ENCODE assay signal across 12 cellular contexts in genomic region chr9:81620009-81620405, GRCh38.
DNase-seq lines count a peak whose midpoint lies in the region; ATAC-seq, FAIRE-seq and TF ChIP-seq lines count a peak whose summit lies in the region.
"Had no signal": no experiment of that assay in that cellular context is flagged by ENCODE, and none has a peak within 500 bp of the region (broad histone marks: within the 10 kb centered on the region; RNA-seq: fewer than 3 reads in every experiment).

No MANE protein-coding gene starts in this region.

- H3K9ac ChIP-seq in endodermal cell (ENCODE audit: extremely low read depth, low read length, poor library complexity, severe bottlenecking): no peak overlapping the region

- H3K4me1 Mint-ChIP-seq in mesothelial cell of epicardium (peaks cover 35% of the 10 kb centered on the region), endodermal cell (peaks cover 29% of the 10 kb centered on the region)

- H3K9me3 ChIP-seq in endodermal cell (ENCODE audit: control insufficient read depth, low read length): no peaks in the 10 kb centered on the region
- H3K9me3 ChIP-seq: pancreas had no signal

- H3K27ac ChIP-seq in endodermal cell (ENCODE audit: low read depth, low read length) (no peak overlapping the region), substantia nigra (ENCODE audit: low read depth, low read length, poor library complexity, severe bottlenecking) (no peak overlapping the region)
- H3K27ac ChIP-seq: pancreas had no signal

- no peak overlapping the region for H3K4me3 Mint-ChIP-seq in mesothelial cell of epicardium
- H3K4me3 Mint-ChIP-seq in endodermal cell: no peak overlapping the region

- H3K27ac Mint-ChIP-seq in mesothelial cell of epicardium (peak overlapping the region; percentile 50), endodermal cell (no peak overlapping the region)

- WGBS in endodermal cell (ENCODE audit: insufficient coverage in 1 of 2, insufficient read length in 1 of 2), 2 experiments: 92 to 97% methylated on average over 5 of the region's 5 CpGs

- H3K9me3 Mint-ChIP-seq in mesothelial cell of epicardium (no peaks in the 10 kb centered on the region), endodermal cell (no peaks in the 10 kb centered on the region)
- H3K9me3 Mint-ChIP-seq: IgD-negative memory B cell had no signal

- peaks cover 57% of the 10 kb centered on the region for H3K36me3 ChIP-seq in endodermal cell (ENCODE audit: control insufficient read depth, insufficient read depth, low read length)

- TF ChIP-seq CTCF in mesothelial cell of epicardium (IDR thresholded peaks at IDR 0.05; ENCODE audit: unreplicated experiment): no peak
- no peak for TF ChIP-seq CTCF in endodermal cell (conservative IDR thresholded peaks at IDR 0.05)

- FAIRE-seq in GM19239 (lab: Jason Lieb, UNC): no peak
- FAIRE-seq: GM18507, pancreas had no signal

- H3K4me3 ChIP-seq in endodermal cell (ENCODE audit: low read length): no peak overlapping the region
- H3K4me3 ChIP-seq: pancreas had no signal

- peak; percentile 68 for ATAC-seq in GM18499 (IDR thresholded peaks at IDR 0.05; ENCODE audit: insufficient read depth, unreplicated experiment)
- peak; percentile 83 for ATAC-seq in GM21576 (IDR thresholded peaks at IDR 0.05; ENCODE audit: unreplicated experiment)
- ATAC-seq: pancreas had no signal

- peak; percentile 81 for DNase-seq in MV-4-11 (lab: John Stamatoyannopoulos, UW)
- no peak for DNase-seq in mesothelial cell of epicardium (ENCODE audit: low spot score in 2 of 2, unreplicated experiment in 2 of 2)
- DNase-seq in endodermal cell: no peak
- no peak for DNase-seq in GM19239 (ENCODE audit: insufficient read length, low spot score)
- DNase-seq in T-helper 1 cell: no peak
- DNase-seq in substantia nigra (lab: John Stamatoyannopoulos, UW): no peak
- DNase-seq: caudate nucleus, pancreas had no signal

- peaks cover 13% of the 10 kb centered on the region for H3K4me1 ChIP-seq in endodermal cell (ENCODE audit: control insufficient read depth, insufficient read depth, low read length)
- H3K4me1 ChIP-seq: pancreas had no signal

- no peaks in the 10 kb centered on the region for H3K27me3 ChIP-seq in endodermal cell (ENCODE audit: control insufficient read depth, insufficient read depth, low read length, poor library complexity, severe bottlenecking)
- H3K27me3 ChIP-seq: pancreas had no signal

- H3K27me3 Mint-ChIP-seq in mesothelial cell of epicardium (ENCODE audit: low read depth): no peaks in the 10 kb centered on the region
- no peaks in the 10 kb centered on the region for H3K27me3 Mint-ChIP-seq in endodermal cell (ENCODE audit: insufficient read depth)
- H3K27me3 Mint-ChIP-seq: IgD-negative memory B cell had no signal

- H3K36me3 Mint-ChIP-seq in mesothelial cell of epicardium (peaks cover 35% of the 10 kb centered on the region), endodermal cell (ENCODE audit: low read depth) (peaks cover 47% of the 10 kb centered on the region)
